ENCODE assay signal across 18 cellular contexts in the genomic region with DNA sequence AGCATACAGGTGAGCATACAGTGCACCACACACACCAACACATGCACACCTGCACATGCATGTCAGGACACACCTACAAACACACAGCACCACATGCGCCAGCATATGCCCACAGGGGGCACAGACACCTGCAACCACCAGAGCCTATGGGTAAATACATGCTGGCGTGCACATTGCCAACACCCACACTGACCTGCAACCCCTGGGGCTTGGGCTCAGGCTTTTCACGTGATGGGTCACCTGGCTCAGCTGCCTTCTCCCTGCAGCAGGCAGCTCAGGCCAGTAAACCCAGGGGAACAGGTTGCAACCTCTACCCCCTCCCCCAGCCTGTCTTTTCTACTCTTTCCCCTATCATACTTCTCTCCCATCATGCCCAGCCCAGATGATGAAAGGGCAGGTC. TPM values are rescaled to one million over a fixed set of nuclear protein-coding genes. Genes with fewer than 3 reads are reported as not detected.
DNase-seq lines count a peak whose midpoint lies in the region; ATAC-seq and TF ChIP-seq lines count a peak whose summit lies in the region.
"Had no signal": no experiment of that assay in that cellular context is flagged by ENCODE, and none has a peak within 500 bp of the region (broad histone marks: within the 10 kb centered on the region; RNA-seq: fewer than 3 reads in every experiment).

No MANE protein-coding gene starts in this region.

- H3K27me3 Mint-ChIP-seq in activated CD4-positive, alpha-beta T cell treated with anti-CD3 and anti-CD28 coated beads, Interleukin-2, amount 10 ng/mL, durations not matched to agents 24 days and 14 days = no peaks in the 10 kb centered on the region
- H3K27me3 Mint-ChIP-seq in activated naive CD4-positive, alpha-beta T cell treated with anti-CD3 and anti-CD28 coated beads, Interleukin-2, amount 50 U/mL, for 24 hours = no peaks in the 10 kb centered on the region
- H3K27me3 Mint-ChIP-seq in neural progenitor cell (ENCODE audit: insufficient read depth, low read depth) = peaks cover 11% of the 10 kb centered on the region

- no peak for DNase-seq in activated CD4-positive, alpha-beta T cell treated with anti-CD3 and anti-CD28 coated beads, Interleukin-2, amount 10 ng/mL, durations not matched to agents 24 days and 14 days
- DNase-seq in activated CD4-positive, alpha-beta T cell treated with anti-CD3 and anti-CD28 coated beads, Interleukin-2, amount 50 U/mL, for 4 hours = no peak
- peak; percentile 79 for DNase-seq in NCI-H146 (lab: John Stamatoyannopoulos, UW)
- no peak for DNase-seq in neural progenitor cell (ENCODE audit: low spot score)
- no peak for DNase-seq in left lobe of liver (ENCODE audit: low spot score)
- no peak for DNase-seq in stimulated activated CD4-positive, alpha-beta T cell treated with anti-CD3 and anti-CD28 coated beads, Interleukin-4, amount 100 ng/mL, for 4 hours
- DNase-seq: activated B cell treated with CpG ODN at 0.5 μM for 24 hours, amygdala, left ventricle myocardium superior, NCI-H1930, NCI-H446 treated with DMSO at 0.1 percent for 48 hours had no signal

- no peaks in the 10 kb centered on the region for H3K27me3 ChIP-seq in neural progenitor cell
- H3K27me3 ChIP-seq: right atrium auricular region had no signal

- peak overlapping the region; percentile 56 for H3K4me3 Mint-ChIP-seq in activated CD4-positive, alpha-beta T cell treated with anti-CD3 and anti-CD28 coated beads, Interleukin-2, amount 10 ng/mL, durations not matched to agents 24 days and 14 days
- H3K4me3 Mint-ChIP-seq in activated naive CD4-positive, alpha-beta T cell treated with anti-CD3 and anti-CD28 coated beads, Interleukin-2, amount 50 U/mL, for 24 hours = peak overlapping the region; percentile 75
- peak overlapping the region; percentile 5 for H3K4me3 Mint-ChIP-seq in neural progenitor cell
- H3K4me3 Mint-ChIP-seq: activated B cell treated with CpG ODN at 0.5 μM for 24 hours, CD14-positive monocyte had no signal

- intact Hi-C loops in activated CD4-positive, alpha-beta T cell treated with anti-CD3 and anti-CD28 coated beads, Interleukin-2, amount 10 ng/mL, durations not matched to agents 24 days and 14 days (cut with micrococcal nuclease) = no loop called here

- H3K4me3 ChIP-seq in neural progenitor cell = no peak overlapping the region
- H3K4me3 ChIP-seq: right atrium auricular region had no signal

- no peaks in the 10 kb centered on the region for H3K36me3 ChIP-seq in neural progenitor cell
- H3K36me3 ChIP-seq: right atrium auricular region had no signal

- no peak overlapping the region for H3K9ac ChIP-seq in neural progenitor cell

- H3K27ac Mint-ChIP-seq in activated CD4-positive, alpha-beta T cell treated with anti-CD3 and anti-CD28 coated beads, Interleukin-2, amount 10 ng/mL, durations not matched to agents 24 days and 14 days = peak overlapping the region; percentile 62
- H3K27ac Mint-ChIP-seq in activated naive CD4-positive, alpha-beta T cell treated with anti-CD3 and anti-CD28 coated beads, Interleukin-2, amount 50 U/mL, for 24 hours = peak overlapping the region; percentile 90
- H3K27ac Mint-ChIP-seq in neural progenitor cell = peak overlapping the region; percentile 7
- H3K27ac Mint-ChIP-seq: activated B cell treated with CpG ODN at 0.5 μM for 24 hours had no signal

- no peak for ATAC-seq in left lobe of liver
- no peak for ATAC-seq in GM21360 (IDR thresholded peaks at IDR 0.05; ENCODE audit: unreplicated experiment)
- ATAC-seq: esophagus mucosa, left ventricle myocardium superior, Right ventricle myocardium inferior had no signal

- peaks cover 77% of the 10 kb centered on the region for H3K36me3 Mint-ChIP-seq in activated CD4-positive, alpha-beta T cell treated with anti-CD3 and anti-CD28 coated beads, Interleukin-2, amount 10 ng/mL, durations not matched to agents 24 days and 14 days (ENCODE audit: low read depth)
- H3K36me3 Mint-ChIP-seq in activated naive CD4-positive, alpha-beta T cell treated with anti-CD3 and anti-CD28 coated beads, Interleukin-2, amount 50 U/mL, for 24 hours = peaks cover 31% of the 10 kb centered on the region
- peaks cover 2% of the 10 kb centered on the region for H3K36me3 Mint-ChIP-seq in neural progenitor cell
- H3K36me3 Mint-ChIP-seq: CD14-positive monocyte had no signal

- H3K4me2 ChIP-seq in neural progenitor cell = no peak overlapping the region

- H3K9me3 ChIP-seq in neural progenitor cell (ENCODE audit: low read depth) = no peaks in the 10 kb centered on the region
- H3K9me3 ChIP-seq: right atrium auricular region had no signal

- no peaks in the 10 kb centered on the region for H3K9me3 Mint-ChIP-seq in activated CD4-positive, alpha-beta T cell treated with anti-CD3 and anti-CD28 coated beads, Interleukin-2, amount 10 ng/mL, durations not matched to agents 24 days and 14 days
- H3K9me3 Mint-ChIP-seq in activated naive CD4-positive, alpha-beta T cell treated with anti-CD3 and anti-CD28 coated beads, Interleukin-2, amount 50 U/mL, for 24 hours = no peaks in the 10 kb centered on the region
- H3K9me3 Mint-ChIP-seq in neural progenitor cell = no peaks in the 10 kb centered on the region
- H3K9me3 Mint-ChIP-seq: activated B cell treated with CpG ODN at 0.5 μM for 24 hours, CD14-positive monocyte had no signal

- TF ChIP-seq CTCF in neural progenitor cell (IDR thresholded peaks at IDR 0.05) = no peak

- peaks cover 10% of the 10 kb centered on the region for H3K4me1 ChIP-seq in neural progenitor cell
- H3K4me1 ChIP-seq: right atrium auricular region had no signal

- H2AFZ ChIP-seq in neural progenitor cell (replicated peaks) = no peak overlapping the region

- H3K79me2 ChIP-seq in neural progenitor cell (ENCODE audit: low read depth) = no peaks in the 10 kb centered on the region

- H3K4me1 Mint-ChIP-seq in activated CD4-positive, alpha-beta T cell treated with anti-CD3 and anti-CD28 coated beads, Interleukin-2, amount 10 ng/mL, durations not matched to agents 24 days and 14 days = peaks cover 59% of the 10 kb centered on the region
- peaks cover 91% of the 10 kb centered on the region for H3K4me1 Mint-ChIP-seq in activated naive CD4-positive, alpha-beta T cell treated with anti-CD3 and anti-CD28 coated beads, Interleukin-2, amount 50 U/mL, for 24 hours
- peaks cover 62% of the 10 kb centered on the region for H3K4me1 Mint-ChIP-seq in neural progenitor cell
- H3K4me1 Mint-ChIP-seq: activated B cell treated with CpG ODN at 0.5 μM for 24 hours, CD14-positive monocyte had no signal

- H3K27ac ChIP-seq in neural progenitor cell = no peak overlapping the region
- H3K27ac ChIP-seq: right atrium auricular region had no signal

- peaks cover 10% of the 10 kb centered on the region for H3F3A ChIP-seq in neural progenitor cell (ENCODE audit: low read depth)

- no peaks in the 10 kb centered on the region for H4K20me1 ChIP-seq in neural progenitor cell (ENCODE audit: low read depth)

RNA-seq across cellular contexts. Expression of a gene that starts 8.1 kb away (rescaled TPM):
- 183 and 186 TPM in 2 replicates for total RNA-seq in activated CD4-positive, alpha-beta T cell treated with anti-CD3 and anti-CD28 coated beads, Interleukin-2, amount 10 ng/mL, durations not matched to agents 24 days and 14 days
- 1.3 and 1.5 TPM in 2 replicates for total RNA-seq in neural progenitor cell (ENCODE audit: low replicate concordance)
- 0.65 TPM for total RNA-seq in left lobe of liver
- total RNA-seq: glomerular endothelial cell had no signal

RNA-seq across cellular contexts. Expression of a gene that starts 43.3 kb away (rescaled TPM):
- total RNA-seq in activated CD4-positive, alpha-beta T cell treated with anti-CD3 and anti-CD28 coated beads, Interleukin-2, amount 10 ng/mL, durations not matched to agents 24 days and 14 days = 12.3 and 13.6 TPM in 2 replicates
- total RNA-seq in neural progenitor cell (ENCODE audit: low replicate concordance) (55.6 and 64.2 TPM in 2 replicates), left lobe of liver (89.7 TPM)

Comparison
In these comparisons a context has a peak if more than half of its experiments do, and no peak if none do; other contexts are left out.
1. H3K27ac Mint-ChIP-seq: peak in every context shown above with its lines; median percentile 90 in activated naive CD4-positive, alpha-beta T cell treated with anti-CD3 and anti-CD28 coated beads, Interleukin-2, amount 50 U/mL, for 24 hours; 62 in activated CD4-positive, alpha-beta T cell treated with anti-CD3 and anti-CD28 coated beads, Interleukin-2, amount 10 ng/mL, durations not matched to agents 24 days and 14 days; 7 in neural progenitor cell.
2. H3K4me3 Mint-ChIP-seq: peak in every context shown above with its lines; median percentile 75 in activated naive CD4-positive, alpha-beta T cell treated with anti-CD3 and anti-CD28 coated beads, Interleukin-2, amount 50 U/mL, for 24 hours; 56 in activated CD4-positive, alpha-beta T cell treated with anti-CD3 and anti-CD28 coated beads, Interleukin-2, amount 10 ng/mL, durations not matched to agents 24 days and 14 days; 5 in neural progenitor cell.
3. RNA of a gene that starts 8.1 kb away (total RNA-seq): 183 to 186 TPM in activated CD4-positive, alpha-beta T cell treated with anti-CD3 and anti-CD28 coated beads, Interleukin-2, amount 10 ng/mL, durations not matched to agents 24 days and 14 days; 1.3 to 1.5 TPM in neural progenitor cell and 0.65 TPM in left lobe of liver (single experiment); every median in the first group is over 10 times any median in the second.